ENCODE assay signal across 29 cellular contexts in the genomic region with DNA sequence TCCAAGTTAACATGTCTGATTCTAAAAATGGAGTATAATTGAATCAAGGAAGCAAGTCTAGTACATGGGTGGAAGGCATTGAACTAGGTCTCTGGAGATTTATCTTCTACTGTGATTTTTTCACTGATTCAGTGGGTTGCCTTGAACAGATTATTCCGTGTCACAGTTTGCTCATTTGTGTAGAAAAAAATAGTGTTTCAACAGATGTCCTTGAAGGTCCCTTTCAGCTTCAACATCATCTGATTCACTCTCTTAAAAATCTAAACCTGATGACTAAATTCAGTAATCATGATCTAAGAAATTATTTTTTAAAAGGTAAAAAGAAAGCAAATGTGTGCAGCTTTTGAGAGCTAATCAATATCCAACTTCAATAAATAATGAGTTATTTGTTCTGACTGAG.
"Had no signal": no experiment of that assay in that cellular context is flagged by ENCODE, and none has a peak within 500 bp of the region (broad histone marks: within the 10 kb centered on the region; RNA-seq: fewer than 3 reads in every experiment).

No MANE protein-coding gene starts in this region.

- H3K9me3 Mint-ChIP-seq: nephron; stimulated activated memory B cell treated with anti-CD40 and anti-IgM and Interleukin-4, amounts not matched to agents 10 μg/mL and 1 μg/mL and 100 μg/mL, for 72 hours; type B pancreatic cell had no signal

- H3K9me3 ChIP-seq: lower lobe of right lung, pancreas, prostate gland, sigmoid colon, spleen, tibial nerve, vagina had no signal

- H3K4me1 Mint-ChIP-seq: immature natural killer cell; naive thymus-derived CD8-positive, alpha-beta T cell; nephron; neural crest cell; stimulated activated memory B cell treated with anti-CD40 and anti-IgM and Interleukin-4, amounts not matched to agents 10 μg/mL and 1 μg/mL and 100 μg/mL, for 72 hours; stimulated activated naive CD8-positive, alpha-beta T cell treated with anti-CD3 and anti-CD28 coated beads, Interleukin-15, amount 100 ng/mL, for 72 hours had no signal

- H3K36me3 ChIP-seq: left lung, lower lobe of right lung, pancreas, prostate gland, sigmoid colon, spleen, tibial nerve, vagina had no signal

- H3K4me1 ChIP-seq: left lung, lower lobe of right lung, pancreas, prostate gland, sigmoid colon, spleen, tibial nerve, vagina had no signal

- ATAC-seq: left colon; left lung; lower lobe of right lung; naive thymus-derived CD8-positive, alpha-beta T cell; pancreas; right cardiac atrium; stimulated activated memory B cell treated with anti-CD40 and anti-IgM and Interleukin-4, amounts not matched to agents 10 μg/mL and 1 μg/mL and 100 μg/mL, for 72 hours; stimulated activated naive CD8-positive, alpha-beta T cell treated with anti-CD3 and anti-CD28 coated beads, Interleukin-15, amount 100 ng/mL, for 72 hours had no signal

- FAIRE-seq: islet of Langerhans, kidney, pancreas, small intestine had no signal

- H3K4me3 Mint-ChIP-seq: immature natural killer cell; naive thymus-derived CD8-positive, alpha-beta T cell; nephron; neural crest cell; stimulated activated memory B cell treated with anti-CD40 and anti-IgM and Interleukin-4, amounts not matched to agents 10 μg/mL and 1 μg/mL and 100 μg/mL, for 72 hours; stimulated activated naive CD8-positive, alpha-beta T cell treated with anti-CD3 and anti-CD28 coated beads, Interleukin-15, amount 100 ng/mL, for 72 hours; type B pancreatic cell had no signal

- H3K27ac Mint-ChIP-seq: immature natural killer cell; naive thymus-derived CD8-positive, alpha-beta T cell; nephron; stimulated activated memory B cell treated with anti-CD40 and anti-IgM and Interleukin-4, amounts not matched to agents 10 μg/mL and 1 μg/mL and 100 μg/mL, for 72 hours; stimulated activated naive CD8-positive, alpha-beta T cell treated with anti-CD3 and anti-CD28 coated beads, Interleukin-15, amount 100 ng/mL, for 72 hours; type B pancreatic cell had no signal

- H3K36me3 Mint-ChIP-seq: immature natural killer cell; naive thymus-derived CD8-positive, alpha-beta T cell; stimulated activated memory B cell treated with anti-CD40 and anti-IgM and Interleukin-4, amounts not matched to agents 10 μg/mL and 1 μg/mL and 100 μg/mL, for 72 hours; type B pancreatic cell had no signal

- H3K27me3 ChIP-seq: left lung, pancreas, sigmoid colon, spleen, tibial nerve, vagina had no signal

- H3K27me3 Mint-ChIP-seq: stimulated activated memory B cell treated with anti-CD40 and anti-IgM and Interleukin-4, amounts not matched to agents 10 μg/mL and 1 μg/mL and 100 μg/mL, for 72 hours; stimulated activated naive CD8-positive, alpha-beta T cell treated with anti-CD3 and anti-CD28 coated beads, Interleukin-15, amount 100 ng/mL, for 72 hours; type B pancreatic cell had no signal

- H3K4me3 ChIP-seq: left lung, lower lobe of right lung, pancreas, prostate gland, sigmoid colon, spleen, tibial nerve, vagina had no signal

- DNase-seq: hypothalamus; immature natural killer cell; kidney; left colon; left lung; lower lobe of right lung; mammary epithelial cell; mesenchymal stem cell; naive thymus-derived CD8-positive, alpha-beta T cell; nucleus accumbens; pancreas; posterior cingulate gyrus; retina; right cardiac atrium; sigmoid colon; small intestine; spleen; stimulated activated CD4-positive, alpha-beta T cell treated with anti-CD3 and anti-CD28 coated beads, Interleukin-4, amount 100 ng/mL, for 24 hours; stimulated activated naive CD4-positive, alpha-beta T cell treated with Interleukin-2 at 50 U/mL for 16 hours; stimulated activated naive CD8-positive, alpha-beta T cell treated with anti-CD3 and anti-CD28 coated beads, Interleukin-15, amount 100 ng/mL, for 72 hours; substantia nigra had no signal

- H3K27ac ChIP-seq: left lung, lower lobe of right lung, pancreas, prostate gland, sigmoid colon, spleen, tibial nerve, vagina had no signal
